8 cellular contexts compared by ENCODE assay signal in genomic region chr13:27270594-27271520, GRCh38. TPM values are rescaled to one million over a fixed set of nuclear protein-coding genes. Genes with fewer than 3 reads are reported as not detected.
A peak's percentile ranks its signal among the peaks of the same experiment; 100 is the strongest.
DNase-seq lines count a peak whose midpoint lies in the region; ATAC-seq and TF ChIP-seq lines count a peak whose summit lies in the region.

Gene RASL11A, plus strand, starts transcription at chr13:27270830. Its CDS starts 115 bp downstream, at chr13:27270945.

- H3K4me3 ChIP-seq in GM06990 (replicated peaks; ENCODE audit: low read depth, low read length) (peak within 1 kb of the TSS; percentile 75), heart right ventricle (peak within 1 kb of the TSS; percentile 50 to 91 (median 78)), upper lobe of left lung (peak within 1 kb of the TSS; percentile 58 to 84 (median 67))

- no peaks in the 10 kb centered on the region for H3K36me3 ChIP-seq in GM06990 (ENCODE audit: control insufficient read depth, insufficient read depth, low read length)
- H3K36me3 ChIP-seq in heart right ventricle: no peaks in the 10 kb centered on the region
- H3K36me3 ChIP-seq in upper lobe of left lung: peaks cover 0 to 4% (median 0%) of the 10 kb centered on the region in 4 donors

- peak; percentile 79 for DNase-seq in GM06990 (ENCODE audit: extremely low read depth, insufficient read length)
- peak; percentile 77 for DNase-seq in LHCN-M2 (ENCODE audit: low read depth)
- DNase-seq in SW480 (ENCODE audit: low spot score): peak; percentile 85
- peak; percentile 77 for DNase-seq in amniotic epithelial cell (ENCODE audit: low read depth)
- peak; percentile 85 to 90 for DNase-seq in heart right ventricle
- DNase-seq in posterior vena cava (ENCODE audit: low spot score): peak; percentile 95
- DNase-seq in upper lobe of left lung: peak; percentile 89 to 96

- peak; percentile 82 for ATAC-seq in GM21825 (IDR thresholded peaks at IDR 0.05; ENCODE audit: unreplicated experiment)
- ATAC-seq in heart right ventricle: peak; percentile 93 to 95 (median 94)
- peak; percentile 93 to 97 for ATAC-seq in upper lobe of left lung (ENCODE audit: low FRiP score in 2 of 2)

- intact Hi-C loops in heart right ventricle (cut with DNase I): loop anchor here in 3 of 10 donors (2.0 to 10.0 kb wide), 4 partner anchors 20 to 284 kb away; partner anchors contain the start of genes RPL21 (in 2 of the 3) and USP12 (in 2 of the 3)
- intact Hi-C loops in posterior vena cava (cut with DNase I): loop anchor here (5.0 to 10.0 kb wide), 3 partner anchors 84 to 286 kb away; partner anchors contain the start of gene USP12 (in 1 of the 2)

- H3K27ac ChIP-seq in heart right ventricle (peak within 1 kb of the TSS; percentile 79 to 95 (median 92)), upper lobe of left lung (peak within 1 kb of the TSS; percentile 85 to 91 (median 90))

- TF ChIP-seq CTCF in GM06990 (IDR thresholded peaks at IDR 0.05; ENCODE audit: insufficient read depth, low read length, poor library complexity, severe bottlenecking) (peak; percentile 66), heart right ventricle (IDR thresholded peaks at IDR 0.05) (peak; percentile 91 to 99 (median 97)), upper lobe of left lung (IDR thresholded peaks at IDR 0.05) (peak; percentile 92 to 98 (median 96))

- TF ChIP-seq POLR2A in upper lobe of left lung (IDR thresholded peaks at IDR 0.05): peak in 3 of 4 donors; percentile 82 to 94 (median 94)

- H3K4me1 ChIP-seq in heart right ventricle (peaks cover 0 to 68% (median 33%) of the 10 kb centered on the region in 9 donors), upper lobe of left lung (peaks cover 23 to 50% (median 25%) of the 10 kb centered on the region in 4 donors)

- WGBS in heart right ventricle, 2 donors: 0 to 1% methylated on average over 83 to 98 of the region's 99 CpGs
- WGBS in upper lobe of left lung, 2 donors: 1 to 5% methylated on average over 11 to 37 of the region's 99 CpGs

- TF ChIP-seq EP300 in upper lobe of left lung (IDR thresholded peaks at IDR 0.05): no peak

- no peaks in the 10 kb centered on the region for H3K27me3 ChIP-seq in GM06990 (replicated peaks; ENCODE audit: control insufficient read depth, insufficient read depth, low read length)
- H3K27me3 ChIP-seq in heart right ventricle: no peaks in the 10 kb centered on the region
- H3K27me3 ChIP-seq in upper lobe of left lung: no peaks in the 10 kb centered on the region

- no peaks in the 10 kb centered on the region for H3K9me3 ChIP-seq in heart right ventricle
- H3K9me3 ChIP-seq in upper lobe of left lung: no peaks in the 10 kb centered on the region

RNA-seq across cellular contexts. Expression of gene RASL11A, which starts in this region (rescaled TPM):
- total RNA-seq in LHCN-M2 (2014; rRNA removed) (1.9 and 3.8 TPM in 2 replicates), heart right ventricle (10 to 100 TPM in 2 of 10 donors, 1 to 10 TPM in 8; 1.8 to 68.7 (median 3.1) TPM), posterior vena cava (10 to 100 TPM; 39.7 to 46.4 TPM), upper lobe of left lung (10 to 100 TPM; 11.5 to 28.4 (median 17.0) TPM)
- polyA plus RNA-seq in LHCN-M2 (2012): 0.53 TPM
- 1 to 10 TPM; 6.6 to 9.3 TPM for polyA plus RNA-seq in heart right ventricle

Comparison
In these comparisons a context has a peak if more than half of its experiments do, and no peak if none do; other contexts are left out.
1. Peak in every context shown above with its lines: DNase-seq, ATAC-seq, H3K4me3 ChIP-seq and H3K27ac ChIP-seq.